Comparison of ENCODE assay signal across 16 cellular contexts in genomic region chr2:215404357-215404719, GRCh38.
"Had no signal": no experiment of that assay in that cellular context is flagged by ENCODE, and none has a peak within 500 bp of the region (broad histone marks: within the 10 kb centered on the region; RNA-seq: fewer than 3 reads in every experiment).

No MANE protein-coding gene starts in this region.

- H3K4me3 ChIP-seq: body of pancreas, neural progenitor cell, ovary, right lobe of liver, spleen, tibial nerve, vagina had no signal

- H3K9me3 ChIP-seq: body of pancreas, ovary, right lobe of liver, spleen, tibial nerve, vagina had no signal

- H3K27ac ChIP-seq: body of pancreas, neural progenitor cell, ovary, right lobe of liver, spleen, vagina had no signal

- ATAC-seq: activated naive CD4-positive, alpha-beta T cell treated with anti-CD3 and anti-CD28 coated beads, Interleukin-2, amount 50 U/mL, for 72 hours; body of pancreas; left ventricle myocardium superior; naive thymus-derived CD4-positive, alpha-beta T cell; stimulated activated memory B cell treated with anti-CD40 and anti-IgM and Interleukin-4, amounts not matched to agents 10 μg/mL and 1 μg/mL and 100 μg/mL, for 72 hours had no signal

- H3K36me3 ChIP-seq: neural progenitor cell, ovary, spleen had no signal

- H3K4me2 ChIP-seq: neural progenitor cell had no signal

- H2AFZ ChIP-seq: neural progenitor cell had no signal

- H3K27me3 ChIP-seq: body of pancreas, neural progenitor cell, ovary, right lobe of liver, tibial nerve, vagina had no signal

- H3K4me1 ChIP-seq: body of pancreas, neural progenitor cell, right lobe of liver, spleen had no signal

- H3K9ac ChIP-seq: neural progenitor cell had no signal

- DNase-seq: activated CD4-positive, alpha-beta T cell treated with anti-CD3 and anti-CD28 coated beads, Interleukin-2, amount 50 U/mL, for 48 hours; activated gamma-delta T cell treated with Interleukin-2 at 50 U/mL for 16 hours; activated T-cell treated with anti-CD3 and anti-CD28 coated beads for 4 hours; body of pancreas; cortex of kidney; left ventricle myocardium superior; naive thymus-derived CD4-positive, alpha-beta T cell; ovary; right lobe of liver; spleen; stimulated activated CD4-positive, alpha-beta T cell treated with anti-CD3 and anti-CD28 coated beads, Interleukin-4, amount 100 ng/mL, for 4 hours had no signal
